Comparison of ENCODE assay signal across 1 cellular context in genomic region chr11:76772100-76772782, GRCh38.
TF ChIP-seq lines count a peak whose summit lies in the region.

No MANE protein-coding gene starts in this region.

TF ChIP-seq in HepG2, 621 proteins besides CTCF, POLR2A, EP300 and RAD21 (continued from another document and continues in another):
- TF ChIP-seq ARID5B (CRISPR knock-in tag; IDR thresholded peaks at IDR 0.05) (0 out of 2 replicates have a peak, but pooled peaks have one; percentile 31), ZNF33A (CRISPR knock-in tag; IDR thresholded peaks at IDR 0.05; ENCODE audit: borderline replicate concordance) (no peak), ARID3A (IDR thresholded peaks at IDR 0.05; ENCODE audit: low read depth, low read length) (no peak), ZNF570 (CRISPR knock-in tag; IDR thresholded peaks at IDR 0.05; ENCODE audit: borderline replicate concordance) (no peak), NFAT5 (CRISPR knock-in tag; IDR thresholded peaks at IDR 0.05) (no peak), RARA (CRISPR knock-in tag; IDR thresholded peaks at IDR 0.05) (peak; percentile 57), MLX (CRISPR knock-in tag; IDR thresholded peaks at IDR 0.05) (0 out of 2 replicates have a peak, but pooled peaks have one; percentile 25), PPARG (CRISPR knock-in tag; conservative IDR thresholded peaks at IDR 0.05) (peak; percentile 57; the same call in 1 of the 2 replicates), ZNF850 (CRISPR knock-in tag; conservative IDR thresholded peaks at IDR 0.05) (no peak), RCOR2 (CRISPR knock-in tag; IDR thresholded peaks at IDR 0.05) (no peak), HOXA3 (CRISPR knock-in tag; IDR thresholded peaks at IDR 0.05) (no peak), ZNF326 (CRISPR knock-in tag; IDR thresholded peaks at IDR 0.05; ENCODE audit: borderline replicate concordance) (no peak), ZNF235 (CRISPR knock-in tag; IDR thresholded peaks at IDR 0.05; ENCODE audit: borderline replicate concordance) (no peak), ZSCAN25 (CRISPR knock-in tag; IDR thresholded peaks at IDR 0.05) (0 out of 2 replicates have a peak, but pooled peaks have one; percentile 10), EED (CRISPR knock-in tag; IDR thresholded peaks at IDR 0.05) (no peak), SIN3A (IDR thresholded peaks at IDR 0.05; ENCODE audit: borderline replicate concordance, low read depth, low read length) (no peak), ZMAT5 (CRISPR knock-in tag; IDR thresholded peaks at IDR 0.05; ENCODE audit: borderline replicate concordance, low read depth) (no peak), THRA (CRISPR knock-in tag; IDR thresholded peaks at IDR 0.05; ENCODE audit: borderline replicate concordance) (0 out of 2 replicates have a peak, but pooled peaks have one; percentile 19), CEBPG (CRISPR knock-in tag; IDR thresholded peaks at IDR 0.05) (peak; percentile 47; the same call in 1 of the 2 replicates), NCOR1 (IDR thresholded peaks at IDR 0.05; ENCODE audit: borderline replicate concordance, low read length) (0 out of 2 replicates have a peak, but pooled peaks have one; percentile 34), ZNF878 (CRISPR knock-in tag; IDR thresholded peaks at IDR 0.05) (no peak), ZIK1 (CRISPR knock-in tag; IDR thresholded peaks at IDR 0.05; ENCODE audit: borderline replicate concordance, low read depth) (no peak), HDAC2 (CRISPR knock-in tag; IDR thresholded peaks at IDR 0.05) (0 out of 2 replicates have a peak, but pooled peaks have one; percentile 19), TFAP4 (IDR thresholded peaks at IDR 0.05; ENCODE audit: borderline replicate concordance, low read depth) (no peak), PBX2 (CRISPR knock-in tag; IDR thresholded peaks at IDR 0.05) (no peak), FOXP1 (IDR thresholded peaks at IDR 0.05) (no peak), FOXP1 (CRISPR knock-in tag; IDR thresholded peaks at IDR 0.05) (0 out of 2 replicates have a peak, but pooled peaks have one; percentile 14), NFYB (CRISPR knock-in tag; IDR thresholded peaks at IDR 0.05) (no peak), ZXDC (CRISPR knock-in tag; IDR thresholded peaks at IDR 0.05) (no peak), ARNT (IDR thresholded peaks at IDR 0.05) (no peak), ZNF343 (CRISPR knock-in tag; IDR thresholded peaks at IDR 0.05) (no peak), ZMYM4 (CRISPR knock-in tag; IDR thresholded peaks at IDR 0.05) (no peak), CBFB (CRISPR knock-in tag; IDR thresholded peaks at IDR 0.05) (no peak), ZFX (CRISPR knock-in tag; IDR thresholded peaks at IDR 0.05; ENCODE audit: low read depth) (no peak), FOXJ3 (CRISPR knock-in tag; IDR thresholded peaks at IDR 0.05; ENCODE audit: borderline replicate concordance) (0 out of 2 replicates have a peak, but pooled peaks have one; percentile 45), IKZF5 (CRISPR knock-in tag; IDR thresholded peaks at IDR 0.05) (no peak), MTF1 (CRISPR knock-in tag; IDR thresholded peaks at IDR 0.05) (no peak), PATZ1 (CRISPR knock-in tag; IDR thresholded peaks at IDR 0.05) (0 out of 2 replicates have a peak, but pooled peaks have one; percentile 21)
